ENCODE assay signal across 1 cellular context in genomic region chr20:34920055-34920454, GRCh38.
TF ChIP-seq lines count a peak whose summit lies in the region.

No MANE protein-coding gene starts in this region.

TF ChIP-seq in HEK293, 187 proteins besides CTCF, POLR2A, EP300 and RAD21 (continued from another document):
- no peak for TF ChIP-seq REST (tag by site-specific recombination; IDR thresholded peaks at IDR 0.05)
- no peak for TF ChIP-seq AEBP2 (tag by site-specific recombination; IDR thresholded peaks at IDR 0.05; ENCODE audit: borderline replicate concordance)
- TF ChIP-seq INSM2 (tag by site-specific recombination; IDR thresholded peaks at IDR 0.05): no peak
- peak; percentile 92 for TF ChIP-seq EGR2 (tag by site-specific recombination; IDR thresholded peaks at IDR 0.05; ENCODE audit: low read depth)
- no peak for TF ChIP-seq ZNF280C (tag by site-specific recombination; IDR thresholded peaks at IDR 0.05)
